ENCODE assay signal across 8 cellular contexts in genomic region chr15:63042879-63043340, GRCh38. TPM values are rescaled to one million over a fixed set of nuclear protein-coding genes. Genes with fewer than 3 reads are reported as not detected.
DNase-seq lines count a peak whose midpoint lies in the region; ATAC-seq, FAIRE-seq and TF ChIP-seq lines count a peak whose summit lies in the region.

No MANE protein-coding gene starts in this region.

- BruUV-seq in mammary epithelial cell (replicated peaks; lab: Mats Ljungman, UMichigan) (TSS peak; percentile 27), HepG2 (replicated peaks; lab: Mats Ljungman, UMichigan) (no TSS peak)

- no peak for TF ChIP-seq POLR2A in HepG2 (IDR thresholded peaks at IDR 0.05; ENCODE audit: insufficient read depth in 1 of 2, low read depth in 2 of 2, low read length in 2 of 2)

- FAIRE-seq in HepG2 (lab: Jason Lieb, UNC), result no peak

- TF ChIP-seq EP300 in HepG2 (IDR thresholded peaks at IDR 0.05; ENCODE audit: low read depth in 2 of 2, low read length in 2 of 2) (no peak), HepG2 (CRISPR knock-in tag; IDR thresholded peaks at IDR 0.05; ENCODE audit: borderline replicate concordance) (no peak)

- H2AFZ ChIP-seq in mammary epithelial cell (ENCODE audit: low read depth, low read length), result peak overlapping the region; percentile 75
- no peak overlapping the region for H2AFZ ChIP-seq in HepG2 (ENCODE audit: low read length)

- H3K4me1 Mint-ChIP-seq in T-helper 1 cell treated with Interleukin-12 subunit alpha and Interleukin-12 subunit beta and Interleukin-4 antibody, amounts not matched to agents 30 μg/mL and 1 μg/mL, for 36 hours (ENCODE audit: low read depth), result peaks cover 8% of the 10 kb centered on the region

- H3K79me2 ChIP-seq in mammary epithelial cell (ENCODE audit: insufficient read depth, low read length) (peaks cover 54% of the 10 kb centered on the region), HepG2 (ENCODE audit: insufficient read depth, low read length) (peaks cover 24% of the 10 kb centered on the region)

- POLR2A ChIA-PET in HepG2 (lab: Yijun Ruan, JAX), result interaction anchor here (0.9 to 1.7 kb wide), 6 partner anchors 11 to 190 kb away, joined by 3 to 7 read pairs (median 3); no protein-coding TSS in a partner anchor

- ATAC-seq in HepG2 (peak; percentile 5; the same call in 2 of the 3 replicates), thoracic aorta (ENCODE audit: insufficient number of reproducible peaks, low FRiP score, low read depth) (no peak), HG02885 (IDR thresholded peaks at IDR 0.05; ENCODE audit: poor library complexity, unreplicated experiment) (no peak)

- H4K20me1 ChIP-seq in mammary epithelial cell (ENCODE audit: insufficient read depth, low read length), result no peaks in the 10 kb centered on the region
- H4K20me1 ChIP-seq in HepG2 (ENCODE audit: insufficient read depth, low read length), result 0 out of 2 replicates have a peak, but pooled peaks cover 3% of the 10 kb centered on the region

- no peak overlapping the region for H3K27ac Mint-ChIP-seq in T-helper 1 cell treated with Interleukin-12 subunit alpha and Interleukin-12 subunit beta and Interleukin-4 antibody, amounts not matched to agents 30 μg/mL and 1 μg/mL, for 36 hours

- TF ChIP-seq RAD21 in HepG2 (CRISPR knock-in tag; IDR thresholded peaks at IDR 0.05), result no peak

- 3% methylated on average over 8 of the region's 31 CpGs for WGBS in mammary epithelial cell (ENCODE audit: low coverage, missing lambda C conversion rate)
- WGBS in HepG2 (ENCODE audit: low lambda C conversion rate), result 1% methylated on average over 17 of the region's 31 CpGs

- peak overlapping the region; percentile 61 for H3K4me3 Mint-ChIP-seq in T-helper 1 cell treated with Interleukin-12 subunit alpha and Interleukin-12 subunit beta and Interleukin-4 antibody, amounts not matched to agents 30 μg/mL and 1 μg/mL, for 36 hours

- H3K27ac ChIP-seq in mammary epithelial cell (ENCODE audit: insufficient read depth, low read depth, low read length) (peak overlapping the region; percentile 81), HepG2 (ENCODE audit: extremely low read length, insufficient read depth, low read length) (peak overlapping the region; percentile 49), thoracic aorta (peak overlapping the region; percentile 96 to 98)

- dilution Hi-C loops in mammary epithelial cell (cut with HindIII; ENCODE audit: low sequenced_read_pairs), result loop anchor here (5.0 kb wide), 1 partner anchor 79 kb away; the partner anchor contains the start of gene LACTB

- TF ChIP-seq CTCF in mammary epithelial cell (conservative IDR thresholded peaks at IDR 0.05 in 1 of 2, IDR thresholded peaks at IDR 0.05 in 1 of 2; ENCODE audit: extremely low read depth in 1 of 2, insufficient read depth in 1 of 2, low read depth in 1 of 2, low read length in 2 of 2) (no peak), HepG2 (CRISPR knock-in tag; IDR thresholded peaks at IDR 0.05) (no peak), thoracic aorta (IDR thresholded peaks at IDR 0.05) (no peak)

- H3K36me3 ChIP-seq in mammary epithelial cell (ENCODE audit: insufficient read depth, low read length), result peaks cover 2% of the 10 kb centered on the region
- H3K36me3 ChIP-seq in HepG2 (replicated peaks in 1 of 2; ENCODE audit: control insufficient read depth in 1 of 2, insufficient read depth in 2 of 2, low read length in 2 of 2), result no peaks in the 10 kb centered on the region
- H3K36me3 ChIP-seq in thoracic aorta, result peaks cover 10% of the 10 kb centered on the region

- H3K27me3 ChIP-seq in mammary epithelial cell (ENCODE audit: insufficient read depth, low read length) (no peaks in the 10 kb centered on the region), HepG2 (ENCODE audit: control insufficient read depth in 1 of 2, insufficient read depth in 2 of 2, low read length in 2 of 2) (no peaks in the 10 kb centered on the region), thoracic aorta (replicated peaks; ENCODE audit: insufficient read depth) (no peaks in the 10 kb centered on the region)

- intact Hi-C loops in mammary epithelial cell (cut with micrococcal nuclease) (loop anchor here (1.0 to 10.0 kb wide), 8 partner anchors 24 to 438 kb away; no protein-coding TSS in a partner anchor), HepG2 (cut with micrococcal nuclease; ENCODE audit: unreplicated experiment) (loop anchor here (1.0 to 10.0 kb wide), 3 partner anchors 48 to 261 kb away; no protein-coding TSS in a partner anchor)

- no peaks in the 10 kb centered on the region for H3K9me3 Mint-ChIP-seq in T-helper 1 cell treated with Interleukin-12 subunit alpha and Interleukin-12 subunit beta and Interleukin-4 antibody, amounts not matched to agents 30 μg/mL and 1 μg/mL, for 36 hours

- H3K9ac ChIP-seq in mammary epithelial cell (ENCODE audit: insufficient read depth, low read length) (peak overlapping the region; percentile 93), HepG2 (ENCODE audit: insufficient read depth, low read depth, low read length) (peak overlapping the region; percentile 83)

- CTCF ChIA-PET in mammary epithelial cell (lab: Charles Lee; ENCODE audit: low non-redundant PET), result no interaction called here
- CTCF ChIA-PET in HepG2 (lab: Yijun Ruan, JAX; ENCODE audit: low intra/inter-chr PET ratio, low total read pairs), result no interaction called here

- H3K36me3 Mint-ChIP-seq in T-helper 1 cell treated with Interleukin-12 subunit alpha and Interleukin-12 subunit beta and Interleukin-4 antibody, amounts not matched to agents 30 μg/mL and 1 μg/mL, for 36 hours (ENCODE audit: low read depth), result no peaks in the 10 kb centered on the region

- H3K27me3 Mint-ChIP-seq in T-helper 1 cell treated with Interleukin-12 subunit alpha and Interleukin-12 subunit beta and Interleukin-4 antibody, amounts not matched to agents 30 μg/mL and 1 μg/mL, for 36 hours (ENCODE audit: low read depth), result peaks cover 89% of the 10 kb centered on the region

- H3K9me3 ChIP-seq in mammary epithelial cell (replicated peaks; ENCODE audit: insufficient read depth, low read length), result no peaks in the 10 kb centered on the region
- no peaks in the 10 kb centered on the region for H3K9me3 ChIP-seq in HepG2 (ENCODE audit: low read length)
- H3K9me3 ChIP-seq in thoracic aorta, result no peaks in the 10 kb centered on the region

- H3K4me3 ChIP-seq in mammary epithelial cell (replicated peaks in 1 of 3; ENCODE audit: insufficient read depth in 1 of 3, low read depth in 2 of 3, low read length in 3 of 3), result peak overlapping the region; percentile 70 to 88 (median 83)
- peak overlapping the region; percentile 80 to 92 (median 89) for H3K4me3 ChIP-seq in HepG2 (replicated peaks in 1 of 3; ENCODE audit: insufficient read depth in 1 of 3, low read depth in 2 of 3, low read length in 3 of 3)
- peak overlapping the region; percentile 83 for H3K4me3 ChIP-seq in thoracic aorta

- H3K4me2 ChIP-seq in mammary epithelial cell (ENCODE audit: insufficient read depth, low read depth, low read length) (peak overlapping the region; percentile 99), HepG2 (ENCODE audit: low read depth, low read length) (peak overlapping the region; percentile 92)

- in situ Hi-C loops in mammary epithelial cell (cut with MboI; ENCODE audit: low sequenced_read_pairs in 2 of 2), result loop anchor here (10.0 to 25.0 kb wide), 2 partner anchors 188 to 206 kb away; no protein-coding TSS in a partner anchor
- in situ Hi-C loops in HepG2 (cut with HindIII; ENCODE audit: extremely low pct_ligation_motif_present, low pct_unique_long_range_greater_than_20kb), result no loop called here

- H3K4me1 ChIP-seq in mammary epithelial cell (ENCODE audit: insufficient read depth, low read length) (peaks cover 74% of the 10 kb centered on the region), HepG2 (ENCODE audit: insufficient read depth, low read length) (peaks cover 57% of the 10 kb centered on the region), thoracic aorta (ENCODE audit: control insufficient read depth in 1 of 2, low read depth in 2 of 2) (peaks cover 11 to 26% of the 10 kb centered on the region in 2 donors)

- DNase-seq in T-helper 1 cell, result no peak
- no peak for DNase-seq in mammary epithelial cell
- DNase-seq in HepG2 (ENCODE audit: low spot score), result no peak
- DNase-seq in thoracic aorta (ENCODE audit: low spot score), result no peak
- no peak for DNase-seq in activated CD4-positive, alpha-beta T cell treated with anti-CD3 and anti-CD28 coated beads, Interleukin-2, amount 50 U/mL, for 1 hour
- DNase-seq in NCI-H2171 (lab: John Stamatoyannopoulos, UW), result no peak

TF ChIP-seq in HepG2, 621 proteins besides CTCF, POLR2A, EP300 and RAD21 (continues in another document):
- TF ChIP-seq MTF2 (CRISPR knock-in tag; IDR thresholded peaks at IDR 0.05; ENCODE audit: borderline replicate concordance) (peak; percentile 4; the same call in 1 of the 2 replicates), SAFB2 (CRISPR knock-in tag; IDR thresholded peaks at IDR 0.05; ENCODE audit: borderline replicate concordance, low read depth) (no peak), PAF1 (CRISPR knock-in tag; IDR thresholded peaks at IDR 0.05) (no peak), ZEB1 (IDR thresholded peaks at IDR 0.05; ENCODE audit: insufficient replicate concordance, low read depth) (no peak)

RNA-seq across cellular contexts. Expression of gene TPM1, which starts 0.4 kb away (rescaled TPM):
- total RNA-seq in mammary epithelial cell (1,000 to 10,000 TPM in 1 of 2 donors, 100 to 1,000 TPM in 1; 463 to 1,538 TPM), HepG2 (2016; rRNA removed; fragmentation: Illumina TruSeq; extraction: Trizol) (98.9 and 113 TPM in 2 replicates), thoracic aorta (1,000 to 10,000 TPM in 1 of 2 donors, 100 to 1,000 TPM in 1; 927 to 1,440 TPM)
- polyA plus RNA-seq in mammary epithelial cell (241 TPM), HepG2 (2011; rRNA removed) (92.4 and 109 TPM in 2 replicates)
- 182 TPM for polyA minus RNA-seq in mammary epithelial cell
- 49.9 and 54.7 TPM in 2 replicates for total RNA-seq in HepG2 (2016; cell fraction: cytosol; rRNA removed; fragmentation: Illumina TruSeq; extraction: Trizol; ENCODE audit: low read depth)
- total RNA-seq in HepG2 (2016; cell fraction: insoluble cytoplasmic fraction; rRNA removed; fragmentation: Illumina TruSeq; extraction: Trizol), result 98.4 and 114 TPM in 2 replicates
- 81.1 and 86.7 TPM in 2 replicates for total RNA-seq in HepG2 (2016; cell fraction: membrane; rRNA removed; fragmentation: Illumina TruSeq; extraction: Trizol)
- 75.6 and 78.8 TPM in 2 replicates for total RNA-seq in HepG2 (2016; cell fraction: nucleus; rRNA removed; fragmentation: Illumina TruSeq; extraction: Trizol)
- polyA plus RNA-seq in HepG2 (2011; cell fraction: cytosol; rRNA removed), result 45.6 and 56.5 TPM in 2 replicates
- polyA plus RNA-seq in HepG2 (2011; cell fraction: nucleus; rRNA removed), result 245 and 247 TPM in 2 replicates
- 72.3 and 73.8 TPM in 2 replicates for polyA plus RNA-seq in HepG2 (2012)
- polyA plus RNA-seq in HepG2 (2016; cell fraction: cytosol; fragmentation: Illumina TruSeq; extraction: Trizol; ENCODE audit: low read depth), result 39.7 and 50.0 TPM in 2 replicates
- 112 and 120 TPM in 2 replicates for polyA plus RNA-seq in HepG2 (2016; cell fraction: insoluble cytoplasmic fraction; fragmentation: Illumina TruSeq; extraction: Trizol; ENCODE audit: low read depth)
- 59.4 and 60.5 TPM in 2 replicates for polyA plus RNA-seq in HepG2 (2016; cell fraction: membrane; fragmentation: Illumina TruSeq; extraction: Trizol; ENCODE audit: low read depth)
- 97.1 and 98.9 TPM in 2 replicates for polyA plus RNA-seq in HepG2 (2016; cell fraction: nucleus; fragmentation: Illumina TruSeq; extraction: Trizol; ENCODE audit: insufficient read depth, low read depth)
- 56.1 and 110 TPM in 2 replicates for polyA minus RNA-seq in HepG2 (2011; rRNA and poly(A)+ RNA removed; ENCODE audit: low replicate concordance)
- 22.5 and 29.1 TPM in 2 replicates for polyA minus RNA-seq in HepG2 (2011; cell fraction: cytosol; rRNA and poly(A)+ RNA removed)
- 274 and 286 TPM in 2 replicates for polyA minus RNA-seq in HepG2 (2011; cell fraction: nucleus; rRNA and poly(A)+ RNA removed)

Comparison
In these comparisons a context has a peak if more than half of its experiments do, and no peak if none do; other contexts are left out.
1. RNA of gene TPM1, which starts 0.4 kb away (total RNA-seq): 463 to 1,538 TPM in mammary epithelial cell and 927 to 1,440 TPM in thoracic aorta; 49.9 to 114 TPM in HepG2; every median in the first group is over 4 times any median in the second.
2. Peak in every context shown above with its lines, with median percentiles within 50 percentile points of each other: H3K27ac ChIP-seq and H3K4me3 ChIP-seq.